In the genomic region with DNA sequence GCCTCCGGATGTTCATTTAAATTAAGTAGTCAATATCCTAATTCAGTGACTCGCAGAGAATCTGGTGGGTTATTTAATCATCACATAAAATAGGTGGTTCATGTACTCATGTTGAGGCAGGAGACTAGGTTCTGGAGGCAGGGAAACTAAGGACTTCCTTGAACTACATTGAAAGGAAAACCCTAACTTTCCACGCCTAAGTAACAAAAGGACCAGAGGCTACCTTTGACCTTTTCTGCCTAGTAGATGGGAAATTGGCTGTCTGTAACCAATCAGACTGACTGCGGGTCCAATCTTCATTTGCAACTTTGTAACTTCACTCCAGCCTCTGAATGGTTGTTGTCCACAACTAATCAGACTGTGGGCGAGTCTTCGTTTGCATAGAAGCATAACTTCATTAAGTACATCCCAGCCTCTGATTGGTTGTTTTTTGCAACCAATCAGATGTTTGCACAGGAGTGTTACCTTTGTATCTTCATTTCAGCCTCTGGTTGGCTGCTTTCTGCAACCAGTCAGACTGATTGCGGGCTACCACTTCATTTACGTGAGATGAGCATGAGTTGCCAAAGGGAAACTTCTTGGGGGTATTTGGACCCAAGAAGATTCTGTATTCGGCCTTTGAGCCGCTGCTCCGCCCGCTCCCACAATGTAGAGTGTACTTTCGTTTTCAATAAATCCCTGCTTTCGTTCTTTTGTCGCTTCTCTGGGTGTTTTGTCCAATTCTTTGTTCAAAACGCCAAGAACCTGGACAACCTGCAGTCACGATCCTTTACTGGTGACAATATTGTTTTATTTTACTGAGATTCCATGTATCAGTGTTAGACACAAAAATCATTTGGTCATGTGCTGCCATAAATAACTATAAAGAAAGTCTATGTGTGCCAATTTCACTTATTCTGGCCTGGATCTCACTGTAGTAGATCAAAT, we compare ENCODE assay signal across 1 cellular context.
TF ChIP-seq lines count a peak whose summit lies in the region.

No MANE protein-coding gene starts in this region.

TF ChIP-seq in GM23338, 12 proteins besides CTCF, POLR2A, EP300 and RAD21 (continued from another document):
- TF ChIP-seq ZNF462 (CRISPR knock-in tag; IDR thresholded peaks at IDR 0.05) (no peak), ETS1 (IDR thresholded peaks at IDR 0.05) (no peak), EZH2phosphoT487 (IDR thresholded peaks at IDR 0.05; ENCODE audit: unreplicated experiment) (no peak), CREB1 (CRISPR knock-in tag; IDR thresholded peaks at IDR 0.05; ENCODE audit: low read depth) (no peak)
